Comparison of ENCODE assay signal across 1 cellular context in the genomic region with DNA sequence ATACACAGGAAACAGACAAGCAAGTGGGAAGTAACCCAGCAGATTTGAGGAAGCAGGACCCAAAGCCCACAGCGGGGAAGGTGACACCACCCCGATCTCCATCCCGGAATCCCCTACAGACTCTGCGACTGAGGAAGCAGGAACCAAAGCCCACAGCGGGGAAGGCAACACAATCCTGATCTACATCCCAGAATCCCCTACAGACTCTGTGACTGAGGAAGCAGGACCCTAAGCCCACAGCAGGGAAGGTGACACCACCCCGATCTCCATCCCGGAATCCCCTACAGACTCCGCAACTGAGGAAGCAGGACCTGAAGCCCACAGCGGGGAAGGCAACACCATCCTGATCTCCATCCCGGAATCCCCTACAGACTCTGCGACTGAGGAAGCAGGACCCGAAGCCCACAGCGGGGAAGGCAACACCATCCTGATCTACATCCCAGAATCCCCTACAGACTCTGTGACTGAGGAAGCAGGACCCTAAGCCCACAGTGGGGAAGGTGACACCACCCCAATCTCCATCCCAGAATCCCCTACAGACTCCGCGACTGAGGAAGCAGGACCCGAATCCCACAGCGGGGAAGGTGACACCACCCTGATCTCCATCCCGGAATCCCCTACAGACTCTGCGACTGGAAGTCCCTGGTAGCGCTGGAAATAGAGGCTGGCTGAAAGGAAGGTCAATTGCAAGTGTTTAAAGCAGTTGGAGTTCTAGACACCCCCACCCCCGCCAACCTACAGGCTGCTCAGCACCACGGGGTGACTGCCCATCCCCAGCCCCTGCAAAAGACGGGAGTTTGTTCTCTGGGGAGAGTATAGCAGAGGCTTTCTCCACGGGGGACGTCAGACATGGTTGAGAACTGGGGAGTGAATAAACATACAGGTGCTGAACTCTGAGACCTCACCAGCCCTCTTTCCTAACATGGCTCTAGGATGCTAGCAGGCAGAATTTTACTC.
TF ChIP-seq lines count a peak whose summit lies in the region.

No MANE protein-coding gene starts in this region.

TF ChIP-seq in HepG2, 621 proteins besides CTCF, POLR2A, EP300 and RAD21 (continued from another document):
- TF ChIP-seq, protein P1, sequence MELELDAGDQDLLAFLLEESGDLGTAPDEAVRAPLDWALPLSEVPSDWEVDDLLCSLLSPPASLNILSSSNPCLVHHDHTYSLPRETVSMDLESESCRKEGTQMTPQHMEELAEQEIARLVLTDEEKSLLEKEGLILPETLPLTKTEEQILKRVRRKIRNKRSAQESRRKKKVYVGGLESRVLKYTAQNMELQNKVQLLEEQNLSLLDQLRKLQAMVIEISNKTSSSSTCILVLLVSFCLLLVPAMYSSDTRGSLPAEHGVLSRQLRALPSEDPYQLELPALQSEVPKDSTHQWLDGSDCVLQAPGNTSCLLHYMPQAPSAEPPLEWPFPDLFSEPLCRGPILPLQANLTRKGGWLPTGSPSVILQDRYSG (CRISPR knock-in tag; IDR thresholded peaks at IDR 0.05) = no peak
- TF ChIP-seq RORA (CRISPR knock-in tag; IDR thresholded peaks at IDR 0.05) = no peak
- TF ChIP-seq FOXK1 (CRISPR knock-in tag; IDR thresholded peaks at IDR 0.05; ENCODE audit: borderline replicate concordance, low read depth) = no peak
